8 cellular contexts compared by ENCODE assay signal in genomic region chrX:71096702-71097032, GRCh38. TPM values are rescaled to one million over a fixed set of nuclear protein-coding genes. Genes with fewer than 3 reads are reported as not detected.
DNase-seq lines count a peak whose midpoint lies in the region; ATAC-seq and TF ChIP-seq lines count a peak whose summit lies in the region.

No MANE protein-coding gene starts in this region.

- peaks cover 38% of the 10 kb centered on the region for H3K4me1 ChIP-seq in BLaER1
- no peaks in the 10 kb centered on the region for H3K4me1 ChIP-seq in endocrine pancreas (ENCODE audit: control insufficient read depth, insufficient read depth, low read length)

- TF ChIP-seq CTCF in NB4 (IDR thresholded peaks at IDR 0.05; ENCODE audit: low read depth, low read length) (no peak), neural cell (IDR thresholded peaks at IDR 0.05; ENCODE audit: poor library complexity, severe bottlenecking) (no peak)

- H3K9me3 ChIP-seq in BLaER1: no peaks in the 10 kb centered on the region
- H3K9me3 ChIP-seq in endocrine pancreas (ENCODE audit: control insufficient read depth, low read length): no peaks in the 10 kb centered on the region
- H3K9me3 ChIP-seq in neural cell (ENCODE audit: low read length): no peaks in the 10 kb centered on the region

- peak overlapping the region; percentile 80 for H3K9ac ChIP-seq in BLaER1
- H3K9ac ChIP-seq in endocrine pancreas (ENCODE audit: control insufficient read depth, insufficient read depth, low read length): peak overlapping the region; percentile 69
- H3K9ac ChIP-seq in neural cell (ENCODE audit: low read length): no peak overlapping the region

- no peak for TF ChIP-seq RAD21 in neural cell (conservative IDR thresholded peaks at IDR 0.05)

- H3F3A ChIP-seq in neural cell (ENCODE audit: insufficient read depth, low read length, poor library complexity, severe bottlenecking): no peaks in the 10 kb centered on the region

- no peak for TF ChIP-seq EP300 in neural cell (conservative IDR thresholded peaks at IDR 0.05; ENCODE audit: poor library complexity, severe bottlenecking)

- H3K27ac ChIP-seq in BLaER1 (peak overlapping the region; percentile 34; the same call in 1 of the 2 replicates), neural cell (ENCODE audit: low read length) (no peak overlapping the region)

- H3K9me2 ChIP-seq in neural cell (ENCODE audit: insufficient read depth, low read length): no peaks in the 10 kb centered on the region

- H2AFZ ChIP-seq in neural cell (ENCODE audit: low read depth, low read length): no peak overlapping the region

- no peak for TF ChIP-seq POLR2A in NB4 (IDR thresholded peaks at IDR 0.05; ENCODE audit: extremely low read depth, insufficient read length)

- H3K4me3 ChIP-seq in BLaER1: peak overlapping the region; percentile 70
- H3K4me3 ChIP-seq in NB4 (ENCODE audit: low read depth, low read length): peak overlapping the region; percentile 70
- H3K4me3 ChIP-seq in endocrine pancreas (ENCODE audit: control insufficient read depth, insufficient read depth, low read length): peak overlapping the region; percentile 10
- H3K4me3 ChIP-seq in neural cell (ENCODE audit: low read length): peak overlapping the region; percentile 67

- peaks cover 15% of the 10 kb centered on the region; the same call in 1 of the 2 replicates for H4K20me1 ChIP-seq in BLaER1
- H4K20me1 ChIP-seq in neural cell (ENCODE audit: insufficient read depth): no peaks in the 10 kb centered on the region

- H3K36me3 ChIP-seq in BLaER1 (no peaks in the 10 kb centered on the region), endocrine pancreas (ENCODE audit: control insufficient read depth, insufficient read depth, low read length) (no peaks in the 10 kb centered on the region), neural cell (ENCODE audit: insufficient read depth, low read length) (no peaks in the 10 kb centered on the region)

- no peaks in the 10 kb centered on the region for H3K79me2 ChIP-seq in neural cell (replicated peaks; ENCODE audit: insufficient read depth, low read length)

- ATAC-seq in HG03469 (IDR thresholded peaks at IDR 0.05; ENCODE audit: unreplicated experiment): no peak

- H3K27me3 ChIP-seq in BLaER1: peaks cover 91% of the 10 kb centered on the region
- no peaks in the 10 kb centered on the region for H3K27me3 ChIP-seq in endocrine pancreas (ENCODE audit: control insufficient read depth, insufficient read depth, low read length)
- H3K27me3 ChIP-seq in neural cell (ENCODE audit: insufficient read depth, low read depth, low read length): peaks cover 7% of the 10 kb centered on the region

- DNase-seq in NB4 (ENCODE audit: low read depth) (no peak), NCI-H2171 treated with DMSO at 0.1 percent for 48 hours (lab: John Stamatoyannopoulos, UW) (no peak), OCI-M1 (lab: John Stamatoyannopoulos, UW) (no peak), 8988T (no peak)

- peak overlapping the region; percentile 86 for H3K4me2 ChIP-seq in BLaER1
- H3K4me2 ChIP-seq in neural cell (ENCODE audit: low read length): no peak overlapping the region

TF ChIP-seq in neural cell, 6 proteins besides CTCF, POLR2A, EP300 and RAD21:
- no peak for TF ChIP-seq SMC3 (conservative IDR thresholded peaks at IDR 0.05; ENCODE audit: poor library complexity)
- no peak for TF ChIP-seq REST (IDR thresholded peaks at IDR 0.05; ENCODE audit: borderline replicate concordance)
- no peak for TF ChIP-seq POLR2AphosphoS5 (IDR thresholded peaks at IDR 0.05)
- no peak for TF ChIP-seq TAF1 (IDR thresholded peaks at IDR 0.05; ENCODE audit: low read depth)
- TF ChIP-seq MXI1 (conservative IDR thresholded peaks at IDR 0.05; ENCODE audit: poor library complexity, severe bottlenecking): no peak
- TF ChIP-seq EZH2 (IDR thresholded peaks at IDR 0.05; ENCODE audit: borderline replicate concordance, insufficient read depth, low read length, poor library complexity, severe bottlenecking): no peak
TF ChIP-seq in neural cell: peak in this region for 0.

RNA-seq across cellular contexts. Expression of gene FOXO4, which starts 1.0 kb away (rescaled TPM):
- polyA plus RNA-seq in neural cell: 1.9 and 3.1 TPM in 2 replicates
- polyA minus RNA-seq in neural cell: 1.2 and 1.4 TPM in 2 replicates

RNA-seq across cellular contexts. Expression of gene CXorf65, which starts 9.9 kb away (rescaled TPM):
- not detected in 2 replicates for polyA plus RNA-seq in neural cell
- not detected in 2 replicates for polyA minus RNA-seq in neural cell

RNA-seq across cellular contexts. Expression of gene IL2RG, which starts 14.7 kb away (rescaled TPM):
- not detected in 2 replicates for polyA plus RNA-seq in neural cell
- not detected in 2 replicates for polyA minus RNA-seq in neural cell

RNA-seq across cellular contexts. Expression of gene MED12, which starts 21.7 kb away (rescaled TPM):
- polyA plus RNA-seq in neural cell: 5.6 and 28.2 TPM in 2 replicates
- polyA minus RNA-seq in neural cell: 18.4 and 23.4 TPM in 2 replicates

RNA-seq across cellular contexts. Expression of gene SNX12, which starts 28.5 kb away (rescaled TPM):
- polyA plus RNA-seq in neural cell: 71.2 and 91.9 TPM in 2 replicates
- 57.3 and 58.9 TPM in 2 replicates for polyA minus RNA-seq in neural cell

Comparison
In these comparisons a context has a peak if more than half of its experiments do, and no peak if none do; other contexts are left out.
1. H3K4me3 ChIP-seq: peak in every context shown above with its lines; median percentile 70 in BLaER1; 70 in NB4; 67 in neural cell; 10 in endocrine pancreas.